8 cellular contexts compared by ENCODE assay signal in the genomic region with DNA sequence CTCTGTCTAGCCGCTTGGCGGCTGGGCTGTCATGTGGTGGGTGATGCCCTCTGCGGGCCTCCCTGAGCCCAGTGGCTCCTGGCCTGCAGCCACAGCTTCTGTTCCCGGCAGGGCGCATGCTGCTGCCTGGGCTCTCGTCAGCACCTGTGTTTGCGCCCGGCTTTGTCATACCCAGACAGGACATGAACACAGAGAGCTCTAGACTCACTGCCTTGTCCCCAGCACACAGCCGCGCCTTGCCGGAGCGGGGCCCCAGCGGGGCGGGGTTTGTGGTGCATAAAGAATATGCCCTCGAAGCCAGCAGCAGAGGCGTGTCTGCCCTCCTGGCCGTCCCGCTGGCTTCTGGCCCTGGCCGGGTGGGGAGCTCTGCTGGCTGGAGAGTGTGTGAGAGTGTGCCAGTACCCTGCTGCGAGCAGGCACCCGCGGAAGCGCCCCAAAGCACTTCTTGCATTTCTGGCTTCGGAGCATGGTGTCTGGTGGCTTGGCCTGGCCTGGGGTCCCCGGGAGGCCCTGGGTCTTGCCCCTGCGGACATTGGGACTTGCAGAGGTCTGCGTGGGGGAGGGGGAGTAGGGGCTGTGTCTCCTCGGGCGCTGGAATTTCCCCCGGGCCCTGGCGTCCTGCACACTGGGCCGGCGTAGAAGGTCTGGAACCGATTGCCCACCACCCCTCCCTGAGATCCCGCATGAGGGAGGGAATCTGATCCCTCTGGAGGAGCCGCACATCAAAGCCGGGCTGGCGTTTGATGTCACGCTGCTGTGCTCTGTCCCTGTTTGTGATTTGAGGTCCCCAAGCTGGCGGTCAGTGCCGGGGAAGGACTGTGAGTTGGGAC. TPM values are rescaled to one million over a fixed set of nuclear protein-coding genes. Genes with fewer than 3 reads are reported as not detected.
DNase-seq lines count a peak whose midpoint lies in the region; ATAC-seq and TF ChIP-seq lines count a peak whose summit lies in the region.

No MANE protein-coding gene starts in this region.

- H3K4me2 ChIP-seq in neural progenitor cell, result peak overlapping the region; percentile 55

- H3K36me3 ChIP-seq in Peyer's patch (peaks cover 0 to 12% (median 0%) of the 10 kb centered on the region in 3 donors), neural progenitor cell (no peaks in the 10 kb centered on the region), testis (ENCODE audit: low read depth, missing control alignments) (no peaks in the 10 kb centered on the region), uterus (no peaks in the 10 kb centered on the region)

- H3K4me3 Mint-ChIP-seq in neural progenitor cell, result peak overlapping the region; percentile 15

- ATAC-seq in HG03135 (IDR thresholded peaks at IDR 0.05; ENCODE audit: unreplicated experiment), result no peak
- no peak for ATAC-seq in GM21576 (IDR thresholded peaks at IDR 0.05; ENCODE audit: unreplicated experiment)

- peak overlapping the region in 2 of 4 donors; percentile 10 to 21 for H3K4me3 ChIP-seq in Peyer's patch
- no peak overlapping the region for H3K4me3 ChIP-seq in fibroblast of mammary gland (ENCODE audit: control insufficient read depth, low read depth, low read length)
- no peak overlapping the region for H3K4me3 ChIP-seq in neural progenitor cell
- no peak overlapping the region for H3K4me3 ChIP-seq in testis
- H3K4me3 ChIP-seq in uterus, result no peak overlapping the region

- TF ChIP-seq POLR2A in Peyer's patch (IDR thresholded peaks at IDR 0.05), result peak in 1 of 2 donors; percentile 50
- TF ChIP-seq POLR2A in testis (IDR thresholded peaks at IDR 0.05), result no peak
- peak in 1 of 2 donors; percentile 20 for TF ChIP-seq POLR2A in uterus (IDR thresholded peaks at IDR 0.05)

- H2AFZ ChIP-seq in neural progenitor cell (replicated peaks), result no peak overlapping the region

- H3K9ac ChIP-seq in neural progenitor cell, result peak overlapping the region; percentile 12

- no peaks in the 10 kb centered on the region for H4K20me1 ChIP-seq in neural progenitor cell (ENCODE audit: low read depth)

- H3K27me3 ChIP-seq in Peyer's patch, result no peaks in the 10 kb centered on the region
- H3K27me3 ChIP-seq in neural progenitor cell, result no peaks in the 10 kb centered on the region
- H3K27me3 ChIP-seq in testis, result no peaks in the 10 kb centered on the region
- no peaks in the 10 kb centered on the region for H3K27me3 ChIP-seq in uterus

- H3K9me3 Mint-ChIP-seq in neural progenitor cell, result peaks cover 2% of the 10 kb centered on the region

- H3K27ac Mint-ChIP-seq in neural progenitor cell, result peak overlapping the region; percentile 98

- peak in 1 of 6 experiments; percentile 3 for TF ChIP-seq CTCF in Peyer's patch (IDR thresholded peaks at IDR 0.05)
- TF ChIP-seq CTCF in fibroblast of mammary gland (conservative IDR thresholded peaks at IDR 0.05; ENCODE audit: control insufficient read depth, insufficient read depth, low read depth, low read length), result no peak
- TF ChIP-seq CTCF in neural progenitor cell (IDR thresholded peaks at IDR 0.05), result no peak
- TF ChIP-seq CTCF in testis (IDR thresholded peaks at IDR 0.05), result no peak
- no peak for TF ChIP-seq CTCF in uterus (IDR thresholded peaks at IDR 0.05)

- intact Hi-C loops in testis (cut with DNase I; ENCODE audit: low total_unique reads) (no loop called here), uterus (cut with DNase I; ENCODE audit: low total_unique reads) (no loop called here)

- peaks cover 31% of the 10 kb centered on the region for H3F3A ChIP-seq in neural progenitor cell (ENCODE audit: low read depth)

- H3K9me3 ChIP-seq in Peyer's patch, result no peaks in the 10 kb centered on the region
- H3K9me3 ChIP-seq in neural progenitor cell (ENCODE audit: low read depth), result no peaks in the 10 kb centered on the region
- no peaks in the 10 kb centered on the region for H3K9me3 ChIP-seq in testis
- H3K9me3 ChIP-seq in uterus, result no peaks in the 10 kb centered on the region

- peaks cover 4% of the 10 kb centered on the region for H3K79me2 ChIP-seq in neural progenitor cell (ENCODE audit: low read depth)

- DNase-seq in Daoy (ENCODE audit: low read depth), result peak; percentile 75
- DNase-seq in Peyer's patch, result peak in 2 of 3 donors; percentile 89 to 93
- DNase-seq in fibroblast of mammary gland (ENCODE audit: low read depth), result peak; percentile 22
- peak; percentile 66 for DNase-seq in neural progenitor cell (ENCODE audit: low spot score)
- no peak for DNase-seq in testis
- no peak for DNase-seq in uterus

- H3K4me1 ChIP-seq in Peyer's patch, result peaks cover 0 to 23% (median 2%) of the 10 kb centered on the region in 4 donors
- H3K4me1 ChIP-seq in neural progenitor cell, result peaks cover 36% of the 10 kb centered on the region
- H3K4me1 ChIP-seq in testis, result no peaks in the 10 kb centered on the region
- no peaks in the 10 kb centered on the region for H3K4me1 ChIP-seq in uterus

- peaks cover 8% of the 10 kb centered on the region for H3K36me3 Mint-ChIP-seq in neural progenitor cell

- 83 to 85% methylated on average over 17 to 41 of the region's 41 CpGs for WGBS in testis, 2 donors

- H3K27ac ChIP-seq in Peyer's patch (peak overlapping the region in 3 of 4 donors; percentile 25 to 66 (median 47)), neural progenitor cell (peak overlapping the region; percentile 78), testis (no peak overlapping the region), uterus (no peak overlapping the region)

- H3K27me3 Mint-ChIP-seq in neural progenitor cell (ENCODE audit: insufficient read depth, low read depth), result peaks cover 7% of the 10 kb centered on the region

- H3K4me1 Mint-ChIP-seq in neural progenitor cell, result peaks cover 40% of the 10 kb centered on the region

RNA-seq across cellular contexts. Expression of gene ASPSCR1, which starts 14.5 kb away (rescaled TPM):
- 41.3 and 43.5 TPM in 2 replicates for total RNA-seq in Daoy (2014; rRNA removed; shearing (Covaris generic))
- total RNA-seq in Peyer's patch, result 10 to 100 TPM; 31.6 to 70.1 (median 49.9) TPM
- 13.1 and 40.9 TPM in 2 replicates for total RNA-seq in neural progenitor cell (ENCODE audit: low replicate concordance)
- total RNA-seq in testis, result 10 to 100 TPM; 46.2 to 49.7 TPM
- polyA plus RNA-seq in testis (ENCODE audit: insufficient read depth, low read depth, low replicate concordance), result 40.5 TPM
- 10 to 100 TPM in 2 of 4 donors, 1 to 10 TPM in 2; 3.5 to 34.2 (median 13.6) TPM for total RNA-seq in uterus

RNA-seq across cellular contexts. Expression of gene CENPX, which starts 30.8 kb away (rescaled TPM):
- 88.1 and 116 TPM in 2 replicates for total RNA-seq in Daoy (2014; rRNA removed; shearing (Covaris generic))
- total RNA-seq in Peyer's patch (100 to 1,000 TPM in 2 of 4 donors, 10 to 100 TPM in 2; 49.1 to 123 (median 91.8) TPM), neural progenitor cell (ENCODE audit: low replicate concordance) (53.0 and 85.0 TPM in 2 replicates), testis (10 to 100 TPM; 43.5 to 51.8 TPM), uterus (100 to 1,000 TPM in 1 of 4 donors, 10 to 100 TPM in 3; 26.7 to 212 (median 49.8) TPM)
- 43.0 TPM for polyA plus RNA-seq in testis (ENCODE audit: insufficient read depth, low read depth, low replicate concordance)

RNA-seq across cellular contexts. Expression of gene NOTUM, which starts 30.9 kb away (rescaled TPM):
- total RNA-seq in Daoy (2014; rRNA removed; shearing (Covaris generic)), result 0.11 and 0.51 TPM in 2 replicates
- total RNA-seq in Peyer's patch (1 to 10 TPM in 1 of 4 donors, not detected in 3; 1.2 TPM), neural progenitor cell (ENCODE audit: low replicate concordance) (0.25 TPM in 1 of 2 replicates, not detected in the other), testis (10 to 100 TPM in 1 of 2 donors, 1 to 10 TPM in 1; 9.5 to 13.2 TPM), uterus (1 to 10 TPM in 1 of 4 donors, not detected in 3; 5.0 TPM)
- 5.1 TPM for polyA plus RNA-seq in testis (ENCODE audit: insufficient read depth, low read depth, low replicate concordance)

RNA-seq across cellular contexts. Expression of gene LRRC45, which starts 31.2 kb away (rescaled TPM):
- total RNA-seq in Daoy (2014; rRNA removed; shearing (Covaris generic)), result 23.2 and 26.5 TPM in 2 replicates
- total RNA-seq in Peyer's patch, result 10 to 100 TPM; 15.5 to 74.3 (median 23.1) TPM
- total RNA-seq in neural progenitor cell (ENCODE audit: low replicate concordance), result 15.4 and 46.7 TPM in 2 replicates
- 10 to 100 TPM; 10.7 to 12.8 TPM for total RNA-seq in testis
- 5.7 TPM for polyA plus RNA-seq in testis (ENCODE audit: insufficient read depth, low read depth, low replicate concordance)
- 10 to 100 TPM in 1 of 4 donors, 1 to 10 TPM in 2, under 1 TPM in 1; 0.29 to 14.2 (median 5.3) TPM for total RNA-seq in uterus

RNA-seq across cellular contexts. Expression of gene RAC3, which starts 39.6 kb away (rescaled TPM):
- total RNA-seq in Daoy (2014; rRNA removed; shearing (Covaris generic)), result 9.3 and 16.9 TPM in 2 replicates
- total RNA-seq in Peyer's patch (10 to 100 TPM in 2 of 4 donors, 1 to 10 TPM in 2; 4.6 to 20.6 (median 9.8) TPM), neural progenitor cell (ENCODE audit: low replicate concordance) (31.6 and 81.2 TPM in 2 replicates), testis (100 to 1,000 TPM in 1 of 2 donors, 10 to 100 TPM in 1; 74.3 to 102 TPM), uterus (1 to 10 TPM in 1 of 4 donors, under 1 TPM in 1, not detected in 2; 0.91 to 8.4 TPM)
- polyA plus RNA-seq in testis (ENCODE audit: insufficient read depth, low read depth, low replicate concordance), result 42.3 TPM

Comparison
In these comparisons a context has a peak if more than half of its experiments do, and no peak if none do; other contexts are left out.
1. DNase-seq: peak in Daoy (single experiment), Peyer's patch (2 of 3), fibroblast of mammary gland (single experiment) and neural progenitor cell (single experiment); none in testis (single experiment) and uterus (0 of 2).
2. H3K27ac ChIP-seq: peak in Peyer's patch (3 of 4) and neural progenitor cell (single experiment); none in testis (0 of 2) and uterus (0 of 2).